8 cellular contexts compared by ENCODE assay signal in the genomic region with DNA sequence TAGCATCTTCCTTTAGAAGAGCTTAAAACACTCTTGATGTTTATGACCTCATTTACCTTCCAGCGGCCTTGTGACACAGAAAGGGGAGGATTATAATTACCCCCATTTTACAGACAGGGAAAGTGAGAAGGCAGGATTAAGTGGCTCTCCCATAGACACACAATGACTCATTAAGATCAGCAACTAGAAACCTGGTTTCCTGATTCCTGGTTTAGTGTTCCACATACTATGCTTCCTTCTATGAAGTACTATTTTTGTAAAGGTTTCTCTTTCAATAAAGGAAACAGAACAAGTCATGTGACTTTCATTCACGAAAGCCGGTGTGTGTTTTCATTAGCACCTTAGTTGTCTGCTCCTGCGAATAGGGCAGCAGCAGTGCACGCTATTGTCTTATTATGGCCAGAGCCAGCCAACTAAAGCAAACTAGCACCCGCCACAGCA. TPM values are rescaled to one million over a fixed set of nuclear protein-coding genes. Genes with fewer than 3 reads are reported as not detected.
DNase-seq lines count a peak whose midpoint lies in the region; ATAC-seq and TF ChIP-seq lines count a peak whose summit lies in the region.

No MANE protein-coding gene starts in this region.

- no peaks in the 10 kb centered on the region for H3K9me3 ChIP-seq in PC-9 (ENCODE audit: insufficient read depth, low read depth)
- no peaks in the 10 kb centered on the region for H3K9me3 ChIP-seq in sigmoid colon

- peaks cover 100% of the 10 kb centered on the region for H3K79me2 ChIP-seq in PC-9 (ENCODE audit: low read depth)

- CTCF ChIA-PET in PC-9 (lab: Charles Lee): no interaction called here

- H3K27ac ChIP-seq in PC-9 (peak overlapping the region; percentile 83), dorsolateral prefrontal cortex (peak overlapping the region in 7 of 59 donors; percentile 3 to 47 (median 25)), sigmoid colon (peak overlapping the region in 3 of 4 donors; percentile 6 to 81 (median 79))

- H3K36me3 ChIP-seq in PC-9 (ENCODE audit: low read depth) (peaks cover 77% of the 10 kb centered on the region), sigmoid colon (peaks cover 14 to 24% (median 19%) of the 10 kb centered on the region in 4 donors)

- DNase-seq in NCI-H2107 treated with DMSO at 0.1 percent for 48 hours (lab: John Stamatoyannopoulos, UW; ENCODE audit: unreplicated experiment): peak; percentile 88
- no peak for DNase-seq in NCI-H2107 (lab: John Stamatoyannopoulos, UW)
- DNase-seq in PC-9: peak; percentile 43 to 98
- DNase-seq in dorsolateral prefrontal cortex: no peak
- no peak for DNase-seq in sigmoid colon
- no peak for DNase-seq in GM20000 (ENCODE audit: low spot score)

- H3K4me3 ChIP-seq in PC-9: peak overlapping the region; percentile 87
- peak overlapping the region in 57 of 59 donors; percentile 1 to 92 (median 70) for H3K4me3 ChIP-seq in dorsolateral prefrontal cortex
- H3K4me3 ChIP-seq in sigmoid colon: peak overlapping the region in 2 of 4 donors; percentile 89 to 95

- H4K20me1 ChIP-seq in PC-9 (ENCODE audit: insufficient read depth): peaks cover 88% of the 10 kb centered on the region

- WGBS in sigmoid colon, 2 donors: 12 to 31% methylated on average over 6 of the region's 6 CpGs

- TF ChIP-seq EP300 in sigmoid colon (IDR thresholded peaks at IDR 0.05): no peak

- intact Hi-C loops in PC-9 (cut with micrococcal nuclease; ENCODE audit: unreplicated experiment): loop anchor here (2.0 to 10.0 kb wide), 3 partner anchors 96 to 633 kb away; no protein-coding TSS in a partner anchor
- intact Hi-C loops in dorsolateral prefrontal cortex (cut with DNase I): no loop called here
- intact Hi-C loops in sigmoid colon (cut with DNase I): no loop called here

- peaks cover 58% of the 10 kb centered on the region for H3F3A ChIP-seq in PC-9 (ENCODE audit: insufficient read depth, low read depth)

- no TSS peak for BruUV-seq in PC-9 (replicated peaks; lab: Mats Ljungman, UMichigan)

- H3K4me1 ChIP-seq in PC-9 (replicated peaks; ENCODE audit: insufficient read depth) (peaks cover 58% of the 10 kb centered on the region), sigmoid colon (peaks cover 0 to 94% (median 69%) of the 10 kb centered on the region in 4 donors)

- TF ChIP-seq CTCF in PC-9 (conservative IDR thresholded peaks at IDR 0.05): no peak
- TF ChIP-seq CTCF in dorsolateral prefrontal cortex (IDR thresholded peaks at IDR 0.05 in 54 of 56, conservative IDR thresholded peaks at IDR 0.05 in 2 of 56; ENCODE audit: low read depth in 1 of 56, partially characterized antibody in 56 of 56): no peak
- no peak for TF ChIP-seq CTCF in sigmoid colon (IDR thresholded peaks at IDR 0.05)
- TF ChIP-seq CTCF in GM20000 (IDR thresholded peaks at IDR 0.05; ENCODE audit: extremely low read depth, missing control alignments): no peak

- ATAC-seq in GM21367 (IDR thresholded peaks at IDR 0.05; ENCODE audit: unreplicated experiment) (no peak), GM19452 (IDR thresholded peaks at IDR 0.05; ENCODE audit: unreplicated experiment) (no peak)

- no peak for TF ChIP-seq POLR2A in sigmoid colon (IDR thresholded peaks at IDR 0.05)

- peak overlapping the region; percentile 95 for H3K4me2 ChIP-seq in PC-9

- H3K27me3 ChIP-seq in PC-9 (ENCODE audit: insufficient read depth, low read depth): no peaks in the 10 kb centered on the region
- no peaks in the 10 kb centered on the region for H3K27me3 ChIP-seq in dorsolateral prefrontal cortex
- H3K27me3 ChIP-seq in sigmoid colon: no peaks in the 10 kb centered on the region

- no peaks in the 10 kb centered on the region for H3K9me2 ChIP-seq in PC-9 (ENCODE audit: insufficient read depth)

- H2AFZ ChIP-seq in PC-9: no peak overlapping the region

- POLR2A ChIA-PET in PC-9 (lab: Charles Lee; ENCODE audit: unreplicated experiment): no interaction called here

RNA-seq across cellular contexts. Expression of gene IRS2, which starts 8.3 kb away (rescaled TPM):
- 31.3 and 39.2 TPM in 2 replicates for total RNA-seq in PC-9 (2021)
- total RNA-seq in dorsolateral prefrontal cortex: 100 to 1,000 TPM in 1 of 120 experiments, 10 to 100 TPM in 119; 46.0 to 107 (median 73.1) TPM
- total RNA-seq in sigmoid colon: 10 to 100 TPM; 15.3 to 21.9 (median 20.3) TPM
- 1 to 10 TPM; 3.6 to 8.6 (median 5.8) TPM for polyA plus RNA-seq in sigmoid colon

Comparison
In these comparisons a context has a peak if more than half of its experiments do, and no peak if none do; other contexts are left out.
1. DNase-seq: peak in NCI-H2107 treated with DMSO at 0.1 percent for 48 hours (single experiment) and PC-9 (2 of 2); none in NCI-H2107 (single experiment), dorsolateral prefrontal cortex (0 of 10), sigmoid colon (single experiment) and GM20000 (single experiment).